8 cellular contexts compared by ENCODE assay signal in genomic region chr17:77088455-77089117, GRCh38. TPM values are rescaled to one million over a fixed set of nuclear protein-coding genes. Genes with fewer than 3 reads are reported as not detected.
DNase-seq lines count a peak whose midpoint lies in the region; ATAC-seq and TF ChIP-seq lines count a peak whose summit lies in the region.

No MANE protein-coding gene starts in this region.

- peaks cover 50% of the 10 kb centered on the region for H3K4me1 Mint-ChIP-seq in activated CD4-positive, alpha-beta T cell treated with anti-CD3 and anti-CD28 coated beads for 36 hours

- H3K4me2 ChIP-seq in BLaER1 = peak overlapping the region; percentile 91

- peak overlapping the region; percentile 90 for H3K4me3 ChIP-seq in BLaER1
- peak overlapping the region; percentile 92 for H3K4me3 ChIP-seq in choroid plexus epithelial cell (ENCODE audit: low read depth, low read length)

- H3K9ac ChIP-seq in BLaER1 = peak overlapping the region; percentile 99

- no peaks in the 10 kb centered on the region for H3K9me3 Mint-ChIP-seq in activated CD4-positive, alpha-beta T cell treated with anti-CD3 and anti-CD28 coated beads for 36 hours (ENCODE audit: low read depth)

- H4K20me1 ChIP-seq in BLaER1 = peaks cover 12% of the 10 kb centered on the region; the same call in 1 of the 2 replicates

- CTCF ChIA-PET in activated CD4-positive, alpha-beta T cell treated with anti-CD3 and anti-CD28 coated beads for 36 hours (lab: Charles Lee) = interaction anchor here (0.6 to 4.1 kb wide), 21 partner anchors 9 to 1953 kb away, joined by 3 to 17 read pairs (median 3); partner anchors contain the start of gene SEC14L1

- peak; percentile 78 for ATAC-seq in HG03442 (IDR thresholded peaks at IDR 0.05; ENCODE audit: unreplicated experiment)
- ATAC-seq in activated CD4-positive, alpha-beta T cell treated with anti-CD3 and anti-CD28 coated beads for 36 hours = peak; percentile 83

- H3K36me3 Mint-ChIP-seq in activated CD4-positive, alpha-beta T cell treated with anti-CD3 and anti-CD28 coated beads for 36 hours (ENCODE audit: low read depth) = peaks cover 46% of the 10 kb centered on the region

- H3K27me3 Mint-ChIP-seq in activated CD4-positive, alpha-beta T cell treated with anti-CD3 and anti-CD28 coated beads for 36 hours = no peaks in the 10 kb centered on the region

- H3K27ac ChIP-seq in BLaER1 (peak overlapping the region; percentile 99), layer of hippocampus (ENCODE audit: low read depth, low read length) (peak overlapping the region; percentile 64)

- no peaks in the 10 kb centered on the region for H3K9me3 ChIP-seq in BLaER1

- peak; percentile 83 for TF ChIP-seq CTCF in choroid plexus epithelial cell (conservative IDR thresholded peaks at IDR 0.05; ENCODE audit: low read depth, low read length)

- H3K27me3 ChIP-seq in BLaER1 (no peaks in the 10 kb centered on the region), layer of hippocampus (ENCODE audit: control insufficient read depth, insufficient read depth, low read length) (no peaks in the 10 kb centered on the region)

- H3K4me3 Mint-ChIP-seq in activated CD4-positive, alpha-beta T cell treated with anti-CD3 and anti-CD28 coated beads for 36 hours = peak overlapping the region; percentile 98

- POLR2A ChIA-PET in activated CD4-positive, alpha-beta T cell treated with anti-CD3 and anti-CD28 coated beads for 36 hours (lab: Charles Lee) = interaction anchor here (0.6 to 2.5 kb wide), 6 partner anchors 9 to 159 kb away, joined by 3 to 24 read pairs (median 4); partner anchors contain the start of gene SEC14L1

- peak overlapping the region; percentile 97 for H3K27ac Mint-ChIP-seq in activated CD4-positive, alpha-beta T cell treated with anti-CD3 and anti-CD28 coated beads for 36 hours

- DNase-seq in GM19238 (ENCODE audit: insufficient read length, low spot score) (peak; percentile 94), NCI-H510A (lab: John Stamatoyannopoulos, UW) (peak; percentile 90), choroid plexus epithelial cell (ENCODE audit: low read depth) (peak; percentile 98)
- DNase-seq in activated CD4-positive, alpha-beta T cell treated with anti-CD3 and anti-CD28 coated beads for 36 hours = peak; percentile 89
- peak; percentile 59 to 80 (median 70) for DNase-seq in stimulated activated CD4-positive, alpha-beta T cell treated with anti-CD3 and anti-CD28 coated beads, Interleukin-1b, Interleukin-23, amount 100 ng/mL, for 24 hours (ENCODE audit: low read depth in 4 of 4, low spot score in 1 of 4)

- intact Hi-C loops in activated CD4-positive, alpha-beta T cell treated with anti-CD3 and anti-CD28 coated beads for 36 hours (cut with DNase I, micrococcal nuclease) = loop anchor here (1.0 to 5.0 kb wide), 7 partner anchors 39 to 364 kb away; partner anchors contain the start of genes SEC14L1 (in 2 of the 2), MFSD11 (in 1 of the 2) and SRSF2 (in 1 of the 2)

- H3K4me1 ChIP-seq in BLaER1 = peaks cover 94% of the 10 kb centered on the region

- H3K36me3 ChIP-seq in BLaER1 = peaks cover 40% of the 10 kb centered on the region

RNA-seq across cellular contexts. Expression of gene SEC14L1, which starts 52.2 kb away (rescaled TPM):
- total RNA-seq in activated CD4-positive, alpha-beta T cell treated with anti-CD3 and anti-CD28 coated beads for 36 hours = 10 to 100 TPM; 44.2 to 67.0 TPM

Comparison
In these comparisons a context has a peak if more than half of its experiments do, and no peak if none do; other contexts are left out.
1. Peak in every context shown above with its lines: DNase-seq, ATAC-seq, H3K4me3 ChIP-seq and H3K27ac ChIP-seq.